In genomic region chr14:73472182-73473114, GRCh38 we compare ENCODE assay signal across 1 cellular context.
TF ChIP-seq lines count a peak whose summit lies in the region.

No MANE protein-coding gene starts in this region.

TF ChIP-seq in H1, 55 proteins besides CTCF, POLR2A, EP300 and RAD21:
- TF ChIP-seq ASH2L (IDR thresholded peaks at IDR 0.05; ENCODE audit: low read length): no peak
- TF ChIP-seq POU5F1 (IDR thresholded peaks at IDR 0.05; ENCODE audit: low read depth, low read length): no peak
- no peak for TF ChIP-seq SIN3A (conservative IDR thresholded peaks at IDR 0.05 in 1 of 2, IDR thresholded peaks at IDR 0.05 in 1 of 2; ENCODE audit: low read depth in 1 of 2, low read length in 2 of 2)
- TF ChIP-seq ZNF274 (IDR thresholded peaks at IDR 0.05; ENCODE audit: borderline replicate concordance, extremely low read depth, low read length): no peak
- no peak for TF ChIP-seq KDM5A (IDR thresholded peaks at IDR 0.05; ENCODE audit: low read length)
- no peak for TF ChIP-seq SUZ12 (IDR thresholded peaks at IDR 0.05; ENCODE audit: low read length)
- TF ChIP-seq KDM4A (IDR thresholded peaks at IDR 0.05; ENCODE audit: low read depth, low read length, severe bottlenecking): no peak
- no peak for TF ChIP-seq JUND (IDR thresholded peaks at IDR 0.05; ENCODE audit: low read length)
- TF ChIP-seq CBX5 (IDR thresholded peaks at IDR 0.05; ENCODE audit: low read depth, low read length): no peak
- no peak for TF ChIP-seq CTBP2 (IDR thresholded peaks at IDR 0.05; ENCODE audit: borderline replicate concordance, insufficient read depth, insufficient read length, low read length)
- TF ChIP-seq TAF7 (optimal IDR thresholded peaks at IDR 0.05; ENCODE audit: borderline replicate concordance, low read depth, low read length): no peak
- TF ChIP-seq TEAD4 (IDR thresholded peaks at IDR 0.05; ENCODE audit: low read depth, low read length): no peak
